ENCODE assay signal across 2 cellular contexts in the genomic region with DNA sequence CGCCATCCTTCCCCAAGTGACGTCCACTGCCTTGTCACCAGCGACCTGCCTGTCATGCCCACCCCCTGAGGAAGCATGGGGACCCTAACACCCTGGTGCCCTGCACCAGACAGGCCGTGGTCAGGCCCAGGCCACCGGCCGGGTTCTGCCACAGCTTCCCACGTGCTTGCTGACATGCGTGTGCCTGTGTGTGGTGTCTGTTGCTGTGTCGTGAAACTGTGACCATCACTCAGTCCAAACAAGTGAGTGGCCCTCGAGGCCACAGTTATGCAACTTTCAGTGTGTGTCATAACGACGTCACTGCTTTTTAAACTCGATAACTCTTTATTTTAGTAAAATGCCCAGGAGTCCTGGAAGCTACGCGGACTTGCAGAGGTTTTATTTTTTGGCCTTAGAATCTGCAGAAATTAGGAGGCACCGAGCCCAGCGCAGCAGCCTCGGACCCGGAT.
TF ChIP-seq lines count a peak whose summit lies in the region.

No MANE protein-coding gene starts in this region.

TF ChIP-seq in A549, 52 proteins besides CTCF, POLR2A, EP300 and RAD21 (continues in another document):
- TF ChIP-seq, protein P1, sequence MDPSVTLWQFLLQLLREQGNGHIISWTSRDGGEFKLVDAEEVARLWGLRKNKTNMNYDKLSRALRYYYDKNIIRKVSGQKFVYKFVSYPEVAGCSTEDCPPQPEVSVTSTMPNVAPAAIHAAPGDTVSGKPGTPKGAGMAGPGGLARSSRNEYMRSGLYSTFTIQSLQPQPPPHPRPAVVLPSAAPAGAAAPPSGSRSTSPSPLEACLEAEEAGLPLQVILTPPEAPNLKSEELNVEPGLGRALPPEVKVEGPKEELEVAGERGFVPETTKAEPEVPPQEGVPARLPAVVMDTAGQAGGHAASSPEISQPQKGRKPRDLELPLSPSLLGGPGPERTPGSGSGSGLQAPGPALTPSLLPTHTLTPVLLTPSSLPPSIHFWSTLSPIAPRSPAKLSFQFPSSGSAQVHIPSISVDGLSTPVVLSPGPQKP (IDR thresholded peaks at IDR 0.05; ENCODE audit: low read depth, low read length): no peak
- TF ChIP-seq, protein P2, sequence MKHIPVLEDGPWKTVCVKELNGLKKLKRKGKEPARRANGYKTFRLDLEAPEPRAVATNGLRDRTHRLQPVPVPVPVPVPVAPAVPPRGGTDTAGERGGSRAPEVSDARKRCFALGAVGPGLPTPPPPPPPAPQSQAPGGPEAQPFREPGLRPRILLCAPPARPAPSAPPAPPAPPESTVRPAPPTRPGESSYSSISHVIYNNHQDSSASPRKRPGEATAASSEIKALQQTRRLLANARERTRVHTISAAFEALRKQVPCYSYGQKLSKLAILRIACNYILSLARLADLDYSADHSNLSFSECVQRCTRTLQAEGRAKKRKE (CRISPR knock-in tag; IDR thresholded peaks at IDR 0.05; ENCODE audit: low read depth): no peak
- TF ChIP-seq MYC (IDR thresholded peaks at IDR 0.05; ENCODE audit: borderline replicate concordance, low read length) (no peak), HEYL (CRISPR knock-in tag; IDR thresholded peaks at IDR 0.05) (no peak), POLR2AphosphoS2 (conservative IDR thresholded peaks at IDR 0.05; ENCODE audit: low read length) (no peak), HOXA7 (CRISPR knock-in tag; IDR thresholded peaks at IDR 0.05) (0 out of 2 replicates have a peak, but pooled peaks have one; percentile 28), NFE2L2 (conservative IDR thresholded peaks at IDR 0.05; ENCODE audit: low read length) (no peak), RNF2 (IDR thresholded peaks at IDR 0.05; ENCODE audit: borderline replicate concordance, low read depth) (no peak), JUNB (IDR thresholded peaks at IDR 0.05) (0 out of 2 replicates have a peak, but pooled peaks have one; percentile 19), SMC3 (IDR thresholded peaks at IDR 0.05) (no peak), CBX8 (IDR thresholded peaks at IDR 0.05) (no peak), TP53 (CRISPR knock-in tag; IDR thresholded peaks at IDR 0.05) (no peak), HDAC2 (IDR thresholded peaks at IDR 0.05) (no peak), RFX5 (IDR thresholded peaks at IDR 0.05) (no peak), RCOR1 (IDR thresholded peaks at IDR 0.05; ENCODE audit: low read depth, low read length) (no peak), BHLHE40 (IDR thresholded peaks at IDR 0.05; ENCODE audit: low read depth, low read length) (no peak), CHD2 (IDR thresholded peaks at IDR 0.05; ENCODE audit: low read length, partially characterized antibody) (no peak), FOXS1 (CRISPR knock-in tag; IDR thresholded peaks at IDR 0.05) (no peak), EHF (CRISPR knock-in tag; IDR thresholded peaks at IDR 0.05) (no peak), NPAS2 (CRISPR knock-in tag; IDR thresholded peaks at IDR 0.05; ENCODE audit: borderline replicate concordance) (no peak), CEBPB (IDR thresholded peaks at IDR 0.05) (peak; percentile 52 to 87; a peak in 3 of 4 replicates), MAFK (IDR thresholded peaks at IDR 0.05; ENCODE audit: partially characterized antibody) (no peak), SREBF2 (IDR thresholded peaks at IDR 0.05) (no peak), ZFP36 (IDR thresholded peaks at IDR 0.05; ENCODE audit: borderline replicate concordance, partially characterized antibody) (no peak), MAZ (IDR thresholded peaks at IDR 0.05; ENCODE audit: borderline replicate concordance, low read depth, low read length) (no peak), FOSL2 (IDR thresholded peaks at IDR 0.05) (no peak), FOSL2 (CRISPR knock-in tag; IDR thresholded peaks at IDR 0.05) (peak; percentile 54), HOXB5 (CRISPR knock-in tag; IDR thresholded peaks at IDR 0.05) (0 out of 2 replicates have a peak, but pooled peaks have one; percentile 59), JUN (IDR thresholded peaks at IDR 0.05) (peak in 1 of 2 experiments; percentile 48; a peak in 1 of 5 replicates)
- TF ChIP-seq, protein P3, sequence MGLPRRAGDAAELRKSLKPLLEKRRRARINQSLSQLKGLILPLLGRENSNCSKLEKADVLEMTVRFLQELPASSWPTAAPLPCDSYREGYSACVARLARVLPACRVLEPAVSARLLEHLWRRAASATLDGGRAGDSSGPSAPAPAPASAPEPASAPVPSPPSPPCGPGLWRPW (IDR thresholded peaks at IDR 0.05): no peak
- TF ChIP-seq, protein P4, sequence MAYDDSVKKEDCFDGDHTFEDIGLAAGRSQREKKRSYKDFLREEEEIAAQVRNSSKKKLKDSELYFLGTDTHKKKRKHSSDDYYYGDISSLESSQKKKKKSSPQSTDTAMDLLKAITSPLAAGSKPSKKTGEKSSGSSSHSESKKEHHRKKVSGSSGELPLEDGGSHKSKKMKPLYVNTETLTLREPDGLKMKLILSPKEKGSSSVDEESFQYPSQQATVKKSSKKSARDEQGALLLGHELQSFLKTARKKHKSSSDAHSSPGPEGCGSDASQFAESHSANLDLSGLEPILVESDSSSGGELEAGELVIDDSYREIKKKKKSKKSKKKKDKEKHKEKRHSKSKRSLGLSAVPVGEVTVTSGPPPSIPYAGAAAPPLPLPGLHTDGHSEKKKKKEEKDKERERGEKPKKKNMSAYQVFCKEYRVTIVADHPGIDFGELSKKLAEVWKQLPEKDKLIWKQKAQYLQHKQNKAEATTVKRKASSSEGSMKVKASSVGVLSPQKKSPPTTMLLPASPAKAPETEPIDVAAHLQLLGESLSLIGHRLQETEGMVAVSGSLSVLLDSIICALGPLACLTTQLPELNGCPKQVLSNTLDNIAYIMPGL (CRISPR knock-in tag; IDR thresholded peaks at IDR 0.05; ENCODE audit: borderline replicate concordance): no peak
- TF ChIP-seq, protein P5, sequence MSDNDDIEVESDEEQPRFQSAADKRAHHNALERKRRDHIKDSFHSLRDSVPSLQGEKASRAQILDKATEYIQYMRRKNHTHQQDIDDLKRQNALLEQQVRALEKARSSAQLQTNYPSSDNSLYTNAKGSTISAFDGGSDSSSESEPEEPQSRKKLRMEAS (IDR thresholded peaks at IDR 0.05): peak; percentile 63
- TF ChIP-seq, protein P6, sequence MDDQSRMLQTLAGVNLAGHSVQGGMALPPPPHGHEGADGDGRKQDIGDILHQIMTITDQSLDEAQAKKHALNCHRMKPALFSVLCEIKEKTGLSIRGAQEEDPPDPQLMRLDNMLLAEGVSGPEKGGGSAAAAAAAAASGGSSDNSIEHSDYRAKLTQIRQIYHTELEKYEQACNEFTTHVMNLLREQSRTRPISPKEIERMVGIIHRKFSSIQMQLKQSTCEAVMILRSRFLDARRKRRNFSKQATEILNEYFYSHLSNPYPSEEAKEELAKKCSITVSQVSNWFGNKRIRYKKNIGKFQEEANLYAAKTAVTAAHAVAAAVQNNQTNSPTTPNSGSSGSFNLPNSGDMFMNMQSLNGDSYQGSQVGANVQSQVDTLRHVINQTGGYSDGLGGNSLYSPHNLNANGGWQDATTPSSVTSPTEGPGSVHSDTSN (IDR thresholded peaks at IDR 0.05): no peak
- TF ChIP-seq, protein P7, sequence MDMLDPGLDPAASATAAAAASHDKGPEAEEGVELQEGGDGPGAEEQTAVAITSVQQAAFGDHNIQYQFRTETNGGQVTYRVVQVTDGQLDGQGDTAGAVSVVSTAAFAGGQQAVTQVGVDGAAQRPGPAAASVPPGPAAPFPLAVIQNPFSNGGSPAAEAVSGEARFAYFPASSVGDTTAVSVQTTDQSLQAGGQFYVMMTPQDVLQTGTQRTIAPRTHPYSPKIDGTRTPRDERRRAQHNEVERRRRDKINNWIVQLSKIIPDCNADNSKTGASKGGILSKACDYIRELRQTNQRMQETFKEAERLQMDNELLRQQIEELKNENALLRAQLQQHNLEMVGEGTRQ (IDR thresholded peaks at IDR 0.05): no peak

TF ChIP-seq in GM12878, 131 proteins besides CTCF, POLR2A, EP300 and RAD21:
- TF ChIP-seq SREBF1 (IDR thresholded peaks at IDR 0.05; ENCODE audit: low read length): no peak
- TF ChIP-seq SUPT20H (IDR thresholded peaks at IDR 0.05; ENCODE audit: borderline replicate concordance, control insufficient read depth, low read depth, low read length): no peak
- no peak for TF ChIP-seq EZH2 (IDR thresholded peaks at IDR 0.05; ENCODE audit: borderline replicate concordance, control insufficient read depth, low read depth, low read length)
- TF ChIP-seq, protein P8, sequence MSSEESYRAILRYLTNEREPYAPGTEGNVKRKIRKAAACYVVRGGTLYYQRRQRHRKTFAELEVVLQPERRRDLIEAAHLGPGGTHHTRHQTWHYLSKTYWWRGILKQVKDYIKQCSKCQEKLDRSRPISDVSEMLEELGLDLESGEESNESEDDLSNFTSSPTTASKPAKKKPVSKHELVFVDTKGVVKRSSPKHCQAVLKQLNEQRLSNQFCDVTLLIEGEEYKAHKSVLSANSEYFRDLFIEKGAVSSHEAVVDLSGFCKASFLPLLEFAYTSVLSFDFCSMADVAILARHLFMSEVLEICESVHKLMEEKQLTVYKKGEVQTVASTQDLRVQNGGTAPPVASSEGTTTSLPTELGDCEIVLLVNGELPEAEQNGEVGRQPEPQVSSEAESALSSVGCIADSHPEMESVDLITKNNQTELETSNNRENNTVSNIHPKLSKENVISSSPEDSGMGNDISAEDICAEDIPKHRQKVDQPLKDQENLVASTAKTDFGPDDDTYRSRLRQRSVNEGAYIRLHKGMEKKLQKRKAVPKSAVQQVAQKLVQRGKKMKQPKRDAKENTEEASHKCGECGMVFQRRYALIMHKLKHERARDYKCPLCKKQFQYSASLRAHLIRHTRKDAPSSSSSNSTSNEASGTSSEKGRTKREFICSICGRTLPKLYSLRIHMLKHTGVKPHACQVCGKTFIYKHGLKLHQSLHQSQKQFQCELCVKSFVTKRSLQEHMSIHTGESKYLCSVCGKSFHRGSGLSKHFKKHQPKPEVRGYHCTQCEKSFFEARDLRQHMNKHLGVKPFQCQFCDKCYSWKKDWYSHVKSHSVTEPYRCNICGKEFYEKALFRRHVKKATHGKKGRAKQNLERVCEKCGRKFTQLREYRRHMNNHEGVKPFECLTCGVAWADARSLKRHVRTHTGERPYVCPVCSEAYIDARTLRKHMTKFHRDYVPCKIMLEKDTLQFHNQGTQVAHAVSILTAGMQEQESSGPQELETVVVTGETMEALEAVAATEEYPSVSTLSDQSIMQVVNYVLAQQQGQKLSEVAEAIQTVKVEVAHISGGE (CRISPR knock-in tag; IDR thresholded peaks at IDR 0.05): no peak
TF ChIP-seq in GM12878: peak in this region for 0.
